19 cellular contexts compared by ENCODE assay signal in the genomic region with DNA sequence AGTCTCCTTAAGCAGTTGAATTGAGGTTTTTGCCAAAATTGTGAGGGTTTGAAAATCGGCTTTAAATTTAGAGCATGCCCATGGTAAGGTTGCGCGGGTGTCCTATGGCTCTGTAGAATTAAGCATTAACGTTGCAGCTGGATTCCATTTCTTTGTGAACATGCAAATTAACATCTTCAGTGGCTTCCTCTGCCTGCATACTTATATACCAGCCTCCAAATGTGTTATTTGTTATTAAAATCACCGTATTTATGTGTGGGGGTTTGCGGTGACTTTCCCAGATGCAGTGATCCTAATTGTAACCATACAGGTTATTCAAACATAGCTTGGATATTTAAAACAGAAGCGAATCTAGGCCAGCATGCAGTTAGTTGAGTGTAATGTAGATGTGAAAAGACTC.
DNase-seq lines count a peak whose midpoint lies in the region; ATAC-seq, FAIRE-seq and TF ChIP-seq lines count a peak whose summit lies in the region.
"Had no signal": no experiment of that assay in that cellular context is flagged by ENCODE, and none has a peak within 500 bp of the region (broad histone marks: within the 10 kb centered on the region; RNA-seq: fewer than 3 reads in every experiment).

No MANE protein-coding gene starts in this region.

- H3K4me3 ChIP-seq in HAP-1 (no peak overlapping the region), H1 (ENCODE audit: extremely low read depth in 1 of 4, insufficient read depth in 2 of 4, low read depth in 3 of 4, low read length in 4 of 4) (peak overlapping the region in 3 of 4 experiments; percentile 7 to 41 (median 16); a peak in 2 of 8 replicates), gastroesophageal sphincter (no peak overlapping the region)

- H4K5ac ChIP-seq in H1 (ENCODE audit: insufficient read length, low read depth, low read length), result peak overlapping the region; percentile 59

- H4K20me1 ChIP-seq in H1 (replicated peaks in 1 of 2; ENCODE audit: control insufficient read depth in 1 of 2, insufficient read depth in 2 of 2, low read length in 2 of 2), result peaks cover 2 to 3% of the 10 kb centered on the region in 2 experiments

- H3K4me1 ChIP-seq in HAP-1 (peaks cover 31% of the 10 kb centered on the region), H1 (replicated peaks in 1 of 4; ENCODE audit: control insufficient read depth in 3 of 4, insufficient read depth in 4 of 4, low read length in 3 of 4) (peaks cover 26 to 62% (median 49%) of the 10 kb centered on the region in 4 experiments), gastroesophageal sphincter (peaks cover 2 to 90% (median 35%) of the 10 kb centered on the region in 3 donors)

- TF ChIP-seq CTCF in H1 (IDR thresholded peaks at IDR 0.05; ENCODE audit: control extremely low read depth in 1 of 3, insufficient read depth in 1 of 3, low read depth in 1 of 3, low read length in 3 of 3) (no peak), gastroesophageal sphincter (IDR thresholded peaks at IDR 0.05) (no peak)

- in situ Hi-C loops in HAP-1 (cut with MboI; ENCODE audit: low sequenced_read_pairs), result no loop called here

- no peaks in the 10 kb centered on the region for H3K23me2 ChIP-seq in H1 (ENCODE audit: low read depth, low read length)

- 7% methylated on average over 7 of the region's 7 CpGs; no CpG with 5 or more reads in 1 of the 2 experiments for WGBS in H1 (ENCODE audit: extremely low coverage in 1 of 2, insufficient coverage in 1 of 2, insufficient read length in 1 of 2, insufficient replicate concordance in 2 of 2, low coverage in 1 of 2, low lambda C conversion rate in 2 of 2, missing lambda C conversion rate in 1 of 2), 2 experiments
- WGBS in gastroesophageal sphincter (ENCODE audit: low coverage in 1 of 2), 2 donors, result 75 to 77% methylated on average over 7 of the region's 7 CpGs

- no peak for TF ChIP-seq RAD21 in H1 (IDR thresholded peaks at IDR 0.05 in 1 of 2, conservative IDR thresholded peaks at IDR 0.05 in 1 of 2; ENCODE audit: low read depth in 2 of 2, low read length in 2 of 2)

- H3K23ac ChIP-seq in H1 (ENCODE audit: insufficient read length), result no peak overlapping the region

- peak; percentile 71 for FAIRE-seq in H1 (lab: Jason Lieb, UNC)
- FAIRE-seq: G401.6, GM12892, H54, HTR-8/SVneo, RCC 7860 had no signal

- TF ChIP-seq POLR2A in H1 (IDR thresholded peaks at IDR 0.05; ENCODE audit: control extremely low read depth in 1 of 2, low read depth in 2 of 2, low read length in 2 of 2) (no peak), gastroesophageal sphincter (IDR thresholded peaks at IDR 0.05) (no peak)

- no peak overlapping the region for H3K18ac ChIP-seq in H1 (ENCODE audit: extremely low read depth, low read length)

- POLR2A ChIA-PET in H1 (lab: Charles Lee; ENCODE audit: partially characterized antibody), result interaction anchor here (0.7 to 4.6 kb wide), 11 partner anchors 9 to 113 kb away, joined by 3 to 42 read pairs (median 3); a partner anchor contains a TSS

- no peak overlapping the region for H2BK12ac ChIP-seq in H1 (ENCODE audit: low read depth, low read length)

- no peak overlapping the region for H2BK15ac ChIP-seq in H1 (ENCODE audit: low read length)

- no peak overlapping the region for H2AK5ac ChIP-seq in H1 (ENCODE audit: low read depth, low read length)

- peak overlapping the region; percentile 60 to 66 for H3K4me2 ChIP-seq in H1 (ENCODE audit: insufficient read depth in 1 of 2, low read depth in 2 of 2, low read length in 2 of 2)

- H3K27ac ChIP-seq in H1 (ENCODE audit: low read depth, low read length) (peak overlapping the region; percentile 31), gastroesophageal sphincter (no peak overlapping the region)

- DNase-seq in HAP-1 (ENCODE audit: low spot score in 2 of 2) (peak; percentile 56 to 85), NCI-H1048 (lab: John Stamatoyannopoulos, UW) (peak; percentile 8), H1 (ENCODE audit: low read depth in 1 of 2, low spot score in 2 of 2) (no peak), putamen (ENCODE audit: low spot score) (peak; percentile 55)
- DNase-seq: ACHN; CD4-positive, alpha-beta T cell; KG1; NCI-H1105 treated with DMSO at 0.1 percent for 48 hours; NCI-H187 treated with DMSO at 0.1 percent for 48 hours; NCI-H446 treated with DMSO at 0.1 percent for 48 hours; SHP77 treated with DMSO at 0.1 percent for 48 hours had no signal

- no peak overlapping the region for H4K91ac ChIP-seq in H1 (replicated peaks; ENCODE audit: insufficient read length, low read length)

- H3K9ac ChIP-seq in H1 (replicated peaks in 1 of 4; ENCODE audit: extremely low read depth in 1 of 4, low read depth in 3 of 4, low read length in 3 of 4), result peak overlapping the region in 2 of 4 experiments; percentile 1 to 25; a peak in 1 of 7 replicates

- no peak overlapping the region for H4K8ac ChIP-seq in H1 (ENCODE audit: extremely low read depth, insufficient read depth, low read length)

- peaks cover 15% of the 10 kb centered on the region; the same call in 1 of the 2 replicates for H3K79me1 ChIP-seq in H1 (ENCODE audit: low read depth, low read length)

- no peak overlapping the region for H3K56ac ChIP-seq in H1 (replicated peaks; ENCODE audit: insufficient read length, low read depth, low read length)

- no peak overlapping the region for H2BK120ac ChIP-seq in H1 (replicated peaks; ENCODE audit: low read depth, low read length)

- H3K4ac ChIP-seq in H1 (replicated peaks; ENCODE audit: insufficient read length, low read depth, low read length), result no peak overlapping the region

- no peak overlapping the region for H2BK20ac ChIP-seq in H1 (ENCODE audit: low read length)

- H2AFZ ChIP-seq in H1 (ENCODE audit: low read length), result no peak overlapping the region

- TF ChIP-seq EP300 in H1 (IDR thresholded peaks at IDR 0.05; ENCODE audit: borderline replicate concordance in 1 of 2, low read depth in 2 of 2, low read length in 2 of 2), result no peak
- TF ChIP-seq EP300 in gastroesophageal sphincter (IDR thresholded peaks at IDR 0.05), result no peak

- no peak for ATAC-seq in GM18861 (IDR thresholded peaks at IDR 0.05; ENCODE audit: unreplicated experiment)
- ATAC-seq in HG03342 (IDR thresholded peaks at IDR 0.05; ENCODE audit: unreplicated experiment), result no peak
- no peak for ATAC-seq in gastroesophageal sphincter

- no peak overlapping the region for H3K14ac ChIP-seq in H1 (ENCODE audit: insufficient read length)

- H3K79me2 ChIP-seq in H1 (ENCODE audit: control insufficient read depth in 1 of 2, insufficient read depth in 2 of 2, low read length in 2 of 2), result peaks cover 14 to 89% of the 10 kb centered on the region in 2 experiments

- H3K36me3 ChIP-seq in HAP-1 (replicated peaks), result no peaks in the 10 kb centered on the region
- H3K36me3 ChIP-seq in H1 (ENCODE audit: control insufficient read depth in 2 of 4, insufficient read depth in 4 of 4, low read length in 3 of 4), result no peaks in the 10 kb centered on the region
- H3K36me3 ChIP-seq in gastroesophageal sphincter, result no peaks in the 10 kb centered on the region

- CTCF ChIA-PET in H1 (lab: Charles Lee; ENCODE audit: partially characterized antibody), result interaction anchor here (0.6 to 21.9 kb wide), 9 partner anchors 8 to 115 kb away, joined by 3 to 283 read pairs (median 8); a partner anchor contains a TSS

- no peaks in the 10 kb centered on the region for H3K27me3 ChIP-seq in HAP-1 (ENCODE audit: low read depth)
- H3K27me3 ChIP-seq in H1 (replicated peaks in 1 of 4; ENCODE audit: control insufficient read depth in 3 of 4, extremely low read depth in 1 of 4, insufficient read depth in 3 of 4, low read length in 3 of 4), result no peaks in the 10 kb centered on the region
- no peaks in the 10 kb centered on the region for H3K27me3 ChIP-seq in gastroesophageal sphincter

- H3K9me3 ChIP-seq in HAP-1, result no peaks in the 10 kb centered on the region
- no peaks in the 10 kb centered on the region for H3K9me3 ChIP-seq in H1 (ENCODE audit: insufficient read depth in 2 of 2, low read depth in 1 of 2, low read length in 1 of 2)
- H3K9me3 ChIP-seq in gastroesophageal sphincter, result no peaks in the 10 kb centered on the region

- H2BK5ac ChIP-seq in H1 (ENCODE audit: low read depth, low read length), result no peak overlapping the region

TF ChIP-seq in H1, 55 proteins besides CTCF, POLR2A, EP300 and RAD21 (continues in another document):
- no peak for TF ChIP-seq SRF (IDR thresholded peaks at IDR 0.05; ENCODE audit: low read depth, low read length)
- TF ChIP-seq JUND (IDR thresholded peaks at IDR 0.05; ENCODE audit: low read length), result no peak

Comparison
In these comparisons a context has a peak if more than half of its experiments do, and no peak if none do; other contexts are left out.
1. DNase-seq: peak in HAP-1 (2 of 2), NCI-H1048 (single experiment) and putamen (single experiment); none in H1 (0 of 2).
2. H3K4me3 ChIP-seq: peak in H1 (3 of 4); none in HAP-1 (single experiment) and gastroesophageal sphincter (0 of 2).